ENCODE assay signal across 23 cellular contexts in the genomic region with DNA sequence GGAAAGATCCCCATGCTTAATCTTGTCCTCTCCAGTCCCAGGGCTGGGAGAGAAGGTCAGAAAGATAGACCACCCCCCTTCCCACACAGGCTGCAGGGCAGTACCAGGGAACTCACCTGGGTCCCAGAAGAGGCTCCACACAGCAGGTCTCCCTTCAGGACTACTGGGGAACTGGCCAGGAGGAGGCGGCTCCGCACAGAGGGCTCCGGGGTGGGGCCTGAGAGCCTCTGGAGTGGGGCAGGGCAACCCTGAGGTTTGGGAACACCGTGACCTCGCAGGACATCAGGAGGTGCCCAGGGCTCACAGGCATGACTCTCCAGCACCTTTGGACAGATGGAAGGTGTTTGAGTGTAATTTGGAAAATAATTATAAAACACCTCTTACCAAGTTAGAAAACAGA.
"Had no signal": no experiment of that assay in that cellular context is flagged by ENCODE, and none has a peak within 500 bp of the region (broad histone marks: within the 10 kb centered on the region; RNA-seq: fewer than 3 reads in every experiment).

No MANE protein-coding gene starts in this region.

- ATAC-seq: activated CD4-positive, alpha-beta T cell treated with anti-CD3 and anti-CD28 coated beads for 36 hours had no signal

- H3K4me1 ChIP-seq: breast epithelium, SJCRH30 had no signal

- H3K9me3 ChIP-seq: breast epithelium, SJCRH30, SK-N-SH had no signal

- H3K27ac ChIP-seq: breast epithelium, SJCRH30, VCaP had no signal

- H3K9ac ChIP-seq: SK-N-SH had no signal

- H3K36me3 ChIP-seq: breast epithelium, SJCRH30 had no signal

- H3K4me2 ChIP-seq: SK-N-SH had no signal

- H3K27me3 ChIP-seq: breast epithelium, SJCRH30 had no signal

- H3K4me3 ChIP-seq: breast epithelium, SJCRH30 had no signal

- DNase-seq: activated CD4-positive, alpha-beta memory T cell treated with anti-CD3 and anti-CD28 coated beads, Interleukin-2, amount 10 ng/mL, durations not matched to agents 7 days and 5 days; activated CD4-positive, alpha-beta T cell treated with anti-CD3 and anti-CD28 coated beads for 36 hours; activated CD4-positive, alpha-beta T cell treated with anti-CD3 and anti-CD28 coated beads, Interleukin-2, amount 50 U/mL, for 1 hour; activated CD8-positive, alpha-beta memory T cell treated with anti-CD3 and anti-CD28 coated beads, Interleukin-2, amount 50 U/mL, for 4 hours; activated naive CD4-positive, alpha-beta T cell treated with anti-CD3 and anti-CD28 coated beads, Interleukin-2, amount 50 U/mL, for 16 hours; activated naive CD8-positive, alpha-beta T cell treated with anti-CD3 and anti-CD28 coated beads, Interleukin-2, amount 10 ng/mL, durations not matched to agents 7 days and 5 days; activated T-cell treated with anti-CD3 and anti-CD28 coated beads, Interleukin-2, amount 50 U/mL, for 1 hour; aorta; caudate nucleus; Kasumi-1; NCI-H1048; NCI-H1694; NCI-H2029; NCI-H2107; NCI-H2171 treated with DMSO at 0.1 percent for 48 hours; NCI-H226; NCI-H526; NCI-H82; SJCRH30; SK-N-SH; T-helper 1 cell had no signal
